ENCODE assay signal across 8 cellular contexts in genomic region chr4:109432676-109433075, GRCh38. TPM values are rescaled to one million over a fixed set of nuclear protein-coding genes. Genes with fewer than 3 reads are reported as not detected.
A peak's percentile ranks its signal among the peaks of the same experiment; 100 is the strongest.
DNase-seq lines count a peak whose midpoint lies in the region; FAIRE-seq and TF ChIP-seq lines count a peak whose summit lies in the region.

No MANE protein-coding gene starts in this region.

- DNase-seq in SJCRH30: peak in 1 of 2 experiments; percentile 33
- DNase-seq in epithelial cell of proximal tubule (ENCODE audit: low read depth): no peak
- DNase-seq in non-pigmented ciliary epithelial cell (ENCODE audit: low read depth): peak; percentile 52
- no peak for DNase-seq in HuH-7.5 (ENCODE audit: low spot score)
- no peak for DNase-seq in NCI-H1436 (lab: John Stamatoyannopoulos, UW)
- DNase-seq in GM12891 (ENCODE audit: insufficient read length, low spot score): no peak
- no peak for DNase-seq in D721Med (ENCODE audit: insufficient read length, low spot score)

- H3K36me3 ChIP-seq in SJCRH30: no peaks in the 10 kb centered on the region

- H3K9me3 ChIP-seq in SJCRH30 (replicated peaks): no peaks in the 10 kb centered on the region

- H3K27me3 ChIP-seq in SJCRH30: no peaks in the 10 kb centered on the region

- TF ChIP-seq CTCF in epithelial cell of proximal tubule (conservative IDR thresholded peaks at IDR 0.05; ENCODE audit: low read depth, low read length) (no peak), D721Med (IDR thresholded peaks at IDR 0.05; ENCODE audit: insufficient read depth, missing control alignments) (no peak)

- FAIRE-seq in GM12891 (lab: Jason Lieb, UNC) (no peak), D721Med (lab: Jason Lieb, UNC) (no peak)

- H3K4me1 ChIP-seq in SJCRH30: peaks cover 10% of the 10 kb centered on the region

- TF ChIP-seq POLR2A in GM12891 (IDR thresholded peaks at IDR 0.05; ENCODE audit: low read depth, low read length): no peak

- H3K4me3 ChIP-seq in GM08714 (ENCODE audit: low read length): peak overlapping the region; percentile 94
- peak overlapping the region; percentile 76 for H3K4me3 ChIP-seq in SJCRH30
- H3K4me3 ChIP-seq in epithelial cell of proximal tubule (ENCODE audit: low read depth, low read length): peak overlapping the region; percentile 78

- peak overlapping the region; percentile 76 for H3K27ac ChIP-seq in SJCRH30

TF ChIP-seq in GM12891, 5 proteins besides CTCF, POLR2A, EP300 and RAD21:
- no peak for TF ChIP-seq TAF1 (IDR thresholded peaks at IDR 0.05; ENCODE audit: low read depth, low read length)
- no peak for TF ChIP-seq POU2F2 (IDR thresholded peaks at IDR 0.05; ENCODE audit: low read depth, low read length)
- no peak for TF ChIP-seq PAX5 (IDR thresholded peaks at IDR 0.05; ENCODE audit: insufficient read depth, low read length, severe bottlenecking)
- no peak for TF ChIP-seq POLR2AphosphoS5 (IDR thresholded peaks at IDR 0.05; ENCODE audit: low read depth, low read length)
- TF ChIP-seq SPI1 (IDR thresholded peaks at IDR 0.05; ENCODE audit: low read depth, low read length): no peak

RNA-seq across cellular contexts. Expression of gene SEC24B, which starts 0.9 kb away (rescaled TPM):
- total RNA-seq in SJCRH30 (2014; rRNA removed; shearing (Covaris generic)): 31.0 and 32.3 TPM in 2 replicates
- 16.8 and 22.2 TPM in 2 replicates for total RNA-seq in epithelial cell of proximal tubule
- polyA plus RNA-seq in GM12891 (2012; ENCODE audit: low read depth, missing spikeins): 8.7 TPM
